1 cellular context compared by ENCODE assay signal in genomic region chr12:58889557-58889956, GRCh38.
TF ChIP-seq lines count a peak whose summit lies in the region.

No MANE protein-coding gene starts in this region.

TF ChIP-seq in SK-N-SH treated with all-trans-retinoic acid at 6 μM for 48 hours, 23 proteins besides CTCF, POLR2A, EP300 and RAD21 (continued from another document):
- TF ChIP-seq, protein P1, sequence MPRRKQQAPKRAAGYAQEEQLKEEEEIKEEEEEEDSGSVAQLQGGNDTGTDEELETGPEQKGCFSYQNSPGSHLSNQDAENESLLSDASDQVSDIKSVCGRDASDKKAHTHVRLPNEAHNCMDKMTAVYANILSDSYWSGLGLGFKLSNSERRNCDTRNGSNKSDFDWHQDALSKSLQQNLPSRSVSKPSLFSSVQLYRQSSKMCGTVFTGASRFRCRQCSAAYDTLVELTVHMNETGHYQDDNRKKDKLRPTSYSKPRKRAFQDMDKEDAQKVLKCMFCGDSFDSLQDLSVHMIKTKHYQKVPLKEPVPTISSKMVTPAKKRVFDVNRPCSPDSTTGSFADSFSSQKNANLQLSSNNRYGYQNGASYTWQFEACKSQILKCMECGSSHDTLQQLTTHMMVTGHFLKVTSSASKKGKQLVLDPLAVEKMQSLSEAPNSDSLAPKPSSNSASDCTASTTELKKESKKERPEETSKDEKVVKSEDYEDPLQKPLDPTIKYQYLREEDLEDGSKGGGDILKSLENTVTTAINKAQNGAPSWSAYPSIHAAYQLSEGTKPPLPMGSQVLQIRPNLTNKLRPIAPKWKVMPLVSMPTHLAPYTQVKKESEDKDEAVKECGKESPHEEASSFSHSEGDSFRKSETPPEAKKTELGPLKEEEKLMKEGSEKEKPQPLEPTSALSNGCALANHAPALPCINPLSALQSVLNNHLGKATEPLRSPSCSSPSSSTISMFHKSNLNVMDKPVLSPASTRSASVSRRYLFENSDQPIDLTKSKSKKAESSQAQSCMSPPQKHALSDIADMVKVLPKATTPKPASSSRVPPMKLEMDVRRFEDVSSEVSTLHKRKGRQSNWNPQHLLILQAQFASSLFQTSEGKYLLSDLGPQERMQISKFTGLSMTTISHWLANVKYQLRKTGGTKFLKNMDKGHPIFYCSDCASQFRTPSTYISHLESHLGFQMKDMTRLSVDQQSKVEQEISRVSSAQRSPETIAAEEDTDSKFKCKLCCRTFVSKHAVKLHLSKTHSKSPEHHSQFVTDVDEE (CRISPR knock-in tag; IDR thresholded peaks at IDR 0.05), result no peak
- TF ChIP-seq RARB (CRISPR knock-in tag; IDR thresholded peaks at IDR 0.05) (no peak), GLIS3 (CRISPR knock-in tag; IDR thresholded peaks at IDR 0.05) (no peak), ZFP3 (CRISPR knock-in tag; IDR thresholded peaks at IDR 0.05) (no peak), ZC3H10 (CRISPR knock-in tag; IDR thresholded peaks at IDR 0.05) (no peak), BACH2 (CRISPR knock-in tag; IDR thresholded peaks at IDR 0.05; ENCODE audit: borderline replicate concordance) (no peak), POU6F1 (CRISPR knock-in tag; IDR thresholded peaks at IDR 0.05; ENCODE audit: borderline replicate concordance, low read depth) (no peak), TCF4 (CRISPR knock-in tag; IDR thresholded peaks at IDR 0.05; ENCODE audit: borderline replicate concordance) (no peak), ARNTL (CRISPR knock-in tag; IDR thresholded peaks at IDR 0.05; ENCODE audit: borderline replicate concordance, low read depth) (no peak), OSR1 (CRISPR knock-in tag; IDR thresholded peaks at IDR 0.05) (no peak)
TF ChIP-seq in SK-N-SH treated with all-trans-retinoic acid at 6 μM for 48 hours: peak in this region for 0.
